29 cellular contexts compared by ENCODE assay signal in the genomic region with DNA sequence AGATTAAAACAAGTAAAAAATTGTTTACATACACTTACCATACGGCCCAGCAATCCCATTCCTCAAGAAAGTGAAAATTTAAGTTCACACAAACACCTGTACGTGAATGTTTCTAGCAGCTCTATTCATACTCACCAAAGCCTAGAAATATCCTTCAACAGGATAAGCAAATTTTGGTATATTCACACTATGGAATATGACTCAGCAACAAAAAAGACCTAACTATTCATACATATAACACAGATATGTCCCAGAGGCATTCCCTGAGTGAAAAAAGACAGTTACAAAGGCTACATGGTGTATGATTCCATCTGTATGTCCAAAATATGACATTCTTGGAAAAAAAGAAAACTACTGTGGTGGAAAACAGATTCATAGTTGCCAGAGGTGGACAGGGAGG. TPM values are rescaled to one million over a fixed set of nuclear protein-coding genes. Genes with fewer than 3 reads are reported as not detected.
DNase-seq lines count a peak whose midpoint lies in the region; ATAC-seq, FAIRE-seq and TF ChIP-seq lines count a peak whose summit lies in the region.
"Had no signal": no experiment of that assay in that cellular context is flagged by ENCODE, and none has a peak within 500 bp of the region (broad histone marks: within the 10 kb centered on the region; RNA-seq: fewer than 3 reads in every experiment).

No MANE protein-coding gene starts in this region.

- no peak overlapping the region for H3K4me2 ChIP-seq in K562 (ENCODE audit: insufficient read depth, low read length)
- H3K4me2 ChIP-seq: A549; BLaER1; BLaER1 treated with 17β-estradiol and CSF1 and Interleukin-3, amounts not matched to agents 10 nM and 100 nM had no signal

- H3K27ac ChIP-seq in K562 (ENCODE audit: extremely low read depth, low read depth, low read length) = no peak overlapping the region
- H3K27ac ChIP-seq: 22Rv1; A549; BLaER1; BLaER1 treated with 17β-estradiol and CSF1 and Interleukin-3, amounts not matched to agents 10 nM and 100 nM; C4-2B had no signal

- DNase-seq in K562 (ENCODE audit: extremely low read depth in 1 of 4, low spot score in 3 of 4) = no peak
- DNase-seq in DMS153 treated with DMSO at 0.1 percent for 48 hours (lab: John Stamatoyannopoulos, UW; ENCODE audit: unreplicated experiment) = no peak
- DNase-seq: 8988T; ACHN; AML-193; BE2C; C1 segment of cervical spinal cord; Caco-2; Calu3; CD4-positive, alpha-beta memory T cell; CD4-positive, alpha-beta T cell; CD4-positive, CD25-positive, alpha-beta regulatory T cell; CD8-positive, alpha-beta memory T cell; CD8-positive, alpha-beta T cell; COR-L47; DMS 273 treated with DMSO at 0.1 percent for 48 hours; DMS153; DMS53; DMS79; DMS79 treated with DMSO at 0.1 percent for 48 hours; DND-41; EL had no signal

- no peaks in the 10 kb centered on the region for H3K9me1 ChIP-seq in K562 (ENCODE audit: control insufficient read depth, insufficient read depth, low read length)

- peaks cover 7 to 24% of the 10 kb centered on the region in 2 experiments; a peak in 4 of 5 replicates for H3K27me3 ChIP-seq in K562 (ENCODE audit: control insufficient read depth in 2 of 2, insufficient read depth in 2 of 2, low read length in 2 of 2)
- H3K27me3 ChIP-seq: BE2C; BLaER1; BLaER1 treated with 17β-estradiol and CSF1 and Interleukin-3, amounts not matched to agents 10 nM and 100 nM had no signal

- no peak for TF ChIP-seq RAD21 in K562 (CRISPR knock-in tag; conservative IDR thresholded peaks at IDR 0.05 in 1 of 2, IDR thresholded peaks at IDR 0.05 in 1 of 2)

- no peaks in the 10 kb centered on the region for H4K20me1 ChIP-seq in K562 (replicated peaks; ENCODE audit: control insufficient read depth, insufficient read depth, low read length)
- H4K20me1 ChIP-seq: BLaER1; BLaER1 treated with 17β-estradiol and CSF1 and Interleukin-3, amounts not matched to agents 10 nM and 100 nM had no signal

- no peaks in the 10 kb centered on the region for H3K79me2 ChIP-seq in K562 (ENCODE audit: control insufficient read depth, insufficient read depth, low read length)

- ATAC-seq in K562 = no peak
- ATAC-seq: A549; CD8-positive, alpha-beta T cell had no signal

- H3K36me3 ChIP-seq in K562 (ENCODE audit: control insufficient read depth, insufficient read depth, low read length) = no peaks in the 10 kb centered on the region
- H3K36me3 ChIP-seq: BE2C; BLaER1; BLaER1 treated with 17β-estradiol and CSF1 and Interleukin-3, amounts not matched to agents 10 nM and 100 nM had no signal

- no peaks in the 10 kb centered on the region for H3K4me1 ChIP-seq in K562 (replicated peaks in 1 of 2; ENCODE audit: control insufficient read depth in 2 of 2, insufficient read depth in 2 of 2, low read length in 2 of 2)
- H3K4me1 ChIP-seq: A549; BE2C; BLaER1; BLaER1 treated with 17β-estradiol and CSF1 and Interleukin-3, amounts not matched to agents 10 nM and 100 nM; Caco-2 had no signal

- CTCF ChIA-PET in K562 (lab: Yijun Ruan, JAX; ENCODE audit: low intra/inter-chr PET ratio) = no interaction called here

- H2AFZ ChIP-seq in K562 (ENCODE audit: low read depth, low read length) = no peak overlapping the region

- BruUV-seq in K562 (replicated peaks; lab: Mats Ljungman, UMichigan) = no TSS peak

- intact Hi-C loops in K562 (cut with micrococcal nuclease) = no loop called here

- TF ChIP-seq POLR2A in K562 (conservative IDR thresholded peaks at IDR 0.05) = no peak

- FAIRE-seq in K562 (lab: Jason Lieb, UNC) = no peak
- FAIRE-seq: A204.1, A549, D721Med had no signal

- no peak for TF ChIP-seq CTCF in K562 (IDR thresholded peaks at IDR 0.05 in 2 of 3, conservative IDR thresholded peaks at IDR 0.05 in 1 of 3; ENCODE audit: insufficient read depth in 2 of 3, low read depth in 1 of 3, low read length in 3 of 3)

- TF ChIP-seq EP300 in K562 (IDR thresholded peaks at IDR 0.05; ENCODE audit: low read length) = no peak

- no peak overlapping the region for H3K4me3 ChIP-seq in K562
- H3K4me3 ChIP-seq: A549; BLaER1; BLaER1 treated with 17β-estradiol and CSF1 and Interleukin-3, amounts not matched to agents 10 nM and 100 nM had no signal

- POLR2A ChIA-PET in K562 (lab: Yijun Ruan, JAX) = interaction anchor here (1.6 kb wide), 1 partner anchor 8 kb away, joined by 5 read pairs; no protein-coding TSS in a partner anchor

- H3K9me3 ChIP-seq in K562 (replicated peaks; ENCODE audit: control insufficient read depth, insufficient read depth, low read depth, low read length) = no peaks in the 10 kb centered on the region
- H3K9me3 ChIP-seq: BE2C had no signal

- in situ Hi-C loops in K562 (cut with MboI) = no loop called here

- H3K9ac ChIP-seq in K562 (ENCODE audit: insufficient read depth in 1 of 2, low read depth in 2 of 2, low read length in 2 of 2) = no peak overlapping the region
- H3K9ac ChIP-seq: BLaER1; BLaER1 treated with 17β-estradiol and CSF1 and Interleukin-3, amounts not matched to agents 10 nM and 100 nM had no signal

- 21% methylated on average over 2 of the region's 2 CpGs for WGBS in K562 (ENCODE audit: insufficient coverage, low coverage, missing lambda C conversion rate)

TF ChIP-seq in K562, 482 proteins besides CTCF, POLR2A, EP300 and RAD21:
- no peak for TF ChIP-seq HDAC1 (IDR thresholded peaks at IDR 0.05)
- no peak for TF ChIP-seq CBX3 (IDR thresholded peaks at IDR 0.05; ENCODE audit: borderline replicate concordance in 1 of 2, low read length in 2 of 2)
- peak; percentile 54 for TF ChIP-seq MAFG (tag; conservative IDR thresholded peaks at IDR 0.05)
- peak; percentile 40; the same call in 1 of the 2 replicates for TF ChIP-seq NFE2 (IDR thresholded peaks at IDR 0.05; ENCODE audit: low read depth)
- TF ChIP-seq RHOXF2B (CRISPR knock-in tag; conservative IDR thresholded peaks at IDR 0.05) = no peak
- peak; percentile 62 for TF ChIP-seq ZNF316 (IDR thresholded peaks at IDR 0.05)
- TF ChIP-seq SREBF2 (CRISPR knock-in tag; IDR thresholded peaks at IDR 0.05) = no peak
- TF ChIP-seq C11orf30 (IDR thresholded peaks at IDR 0.05; ENCODE audit: low read depth) = peak; percentile 39; the same call in 1 of the 2 replicates
TF ChIP-seq in K562: peak in this region for 4.

RNA-seq across cellular contexts. Expression of gene THUMPD3, which starts 40.1 kb away (rescaled TPM):
- total RNA-seq in K562 (2011; cell fraction: chromatin; rRNA removed; ENCODE audit: low replicate concordance) = 65.1 and 119 TPM in 2 replicates
- 39.5 and 43.0 TPM in 2 replicates for total RNA-seq in K562 (2011; cell fraction: nucleolus; rRNA removed)
- total RNA-seq in K562 (2011; cell fraction: nucleoplasm; rRNA removed) = 58.4 and 80.8 TPM in 2 replicates
- total RNA-seq in K562 (2014; rRNA removed) (74.6 and 75.5 TPM in 2 replicates), K562 (2014; rRNA removed; fragmentation: Illumina TruSeq; extraction: Trizol) (125 and 131 TPM in 2 replicates), K562 (2015; rRNA removed; fragmentation: Illumina TruSeq; extraction: Trizol) (111 and 113 TPM in 2 replicates), K562 (2021) (106 and 114 TPM in 2 replicates)
- polyA plus RNA-seq in K562 (2011; rRNA removed) (115 and 132 TPM in 2 replicates), K562 (2014; fragmentation: Illumina TruSeq; extraction: Trizol) (102 and 118 TPM in 2 replicates), K562 (2014; fragmentation: Nextera tagmentation; extraction: Ambion mirVana) (10 to 100 TPM; 58.3 to 78.1 TPM), K562 (2014; rRNA removed) (83.9 and 99.5 TPM in 2 replicates)
- 37.6 and 59.9 TPM in 2 replicates for polyA plus RNA-seq in K562 (2011; cell fraction: cytosol; rRNA removed)
- 49.9 and 51.8 TPM in 2 replicates for polyA plus RNA-seq in K562 (2011; cell fraction: nucleus; rRNA removed)
- polyA plus RNA-seq in K562 (2012) = 85.6 and 109 TPM in 2 replicates
- 305 and 319 TPM in 2 replicates for polyA minus RNA-seq in K562 (2011; rRNA and poly(A)+ RNA removed)
- 40.5 and 64.5 TPM in 2 replicates for polyA minus RNA-seq in K562 (2011; cell fraction: cytosol; rRNA and poly(A)+ RNA removed)
- 30.8 and 37.4 TPM in 2 replicates for polyA minus RNA-seq in K562 (2011; cell fraction: nucleus; rRNA and poly(A)+ RNA removed)
